In genomic region chr5:170638051-170638450, GRCh38 we compare ENCODE assay signal across 15 cellular contexts.
DNase-seq lines count a peak whose midpoint lies in the region; ATAC-seq and TF ChIP-seq lines count a peak whose summit lies in the region.
"Had no signal": no experiment of that assay in that cellular context is flagged by ENCODE, and none has a peak within 500 bp of the region (broad histone marks: within the 10 kb centered on the region; RNA-seq: fewer than 3 reads in every experiment).

No MANE protein-coding gene starts in this region.

- intact Hi-C loops in spleen (cut with DNase I; ENCODE audit: low total_unique reads) = no loop called here
- intact Hi-C loops in heart right ventricle (cut with DNase I) = loop anchor here (2.0 to 10.0 kb wide), 14 partner anchors 104 to 707 kb away; no protein-coding TSS in a partner anchor

- H3K9me3 Mint-ChIP-seq in chondrocyte (ENCODE audit: low read depth) = no peaks in the 10 kb centered on the region
- H3K9me3 Mint-ChIP-seq: CD14-positive monocyte, GM23338, HFFc6 had no signal

- peak; percentile 46 for DNase-seq in activated CD8-positive, alpha-beta memory T cell treated with anti-CD3 and anti-CD28 coated beads for 24 hours
- DNase-seq in activated CD8-positive, alpha-beta memory T cell treated with anti-CD3 and anti-CD28 coated beads, Interleukin-2, amount 50 U/mL, for 4 hours = no peak
- DNase-seq in chondrocyte (ENCODE audit: low spot score) = peak; percentile 70
- DNase-seq in mesenteric fat pad (ENCODE audit: low spot score) = peak; percentile 59
- peak; percentile 71 for DNase-seq in spleen
- no peak for DNase-seq in NOMO-1 treated with dmso at 0.1 percent for 144 hours (lab: John Stamatoyannopoulos, UW; ENCODE audit: unreplicated experiment)
- no peak for DNase-seq in activated CD4-positive, CD25-positive, alpha-beta regulatory T cell (lab: John Stamatoyannopoulos, UW)
- DNase-seq in heart right ventricle = no peak
- DNase-seq: DMS153, GF-D8 had no signal

- H3K4me3 Mint-ChIP-seq in chondrocyte (ENCODE audit: unreplicated experiment) = no peak overlapping the region
- H3K4me3 Mint-ChIP-seq: CD4-positive, alpha-beta memory T cell; GM23338; HFFc6 had no signal

- no peak for ATAC-seq in heart right ventricle

- H3K4me1 ChIP-seq in spleen (peaks cover 3 to 24% (median 14%) of the 10 kb centered on the region in 6 donors), heart right ventricle (peaks cover 0 to 24% (median 11%) of the 10 kb centered on the region in 9 donors)

- H3K27ac ChIP-seq in spleen = no peak overlapping the region
- H3K27ac ChIP-seq in heart right ventricle = no peak overlapping the region
- H3K27ac ChIP-seq: BLaER1 had no signal

- TF ChIP-seq CTCF in chondrocyte (IDR thresholded peaks at IDR 0.05) (no peak), spleen (IDR thresholded peaks at IDR 0.05 in 8 of 11, conservative IDR thresholded peaks at IDR 0.05 in 3 of 11) (no peak), heart right ventricle (IDR thresholded peaks at IDR 0.05) (no peak)

- H3K4me3 ChIP-seq in spleen = no peak overlapping the region
- no peak overlapping the region for H3K4me3 ChIP-seq in heart right ventricle
- H3K4me3 ChIP-seq: BLaER1, GM23338 had no signal

- H3K36me3 ChIP-seq in spleen = no peaks in the 10 kb centered on the region
- H3K36me3 ChIP-seq in heart right ventricle = no peaks in the 10 kb centered on the region
- H3K36me3 ChIP-seq: BLaER1 had no signal

- no peak for TF ChIP-seq POLR2A in spleen (IDR thresholded peaks at IDR 0.05)

- peaks cover 0 to 23% (median 0%) of the 10 kb centered on the region in 7 donors for H3K27me3 ChIP-seq in spleen (replicated peaks in 1 of 7)
- H3K27me3 ChIP-seq in heart right ventricle = no peaks in the 10 kb centered on the region
- H3K27me3 ChIP-seq: BLaER1 had no signal

- no peaks in the 10 kb centered on the region for H3K9me3 ChIP-seq in spleen
- H3K9me3 ChIP-seq in heart right ventricle = no peaks in the 10 kb centered on the region
- H3K9me3 ChIP-seq: BLaER1 had no signal

- 83 to 89% (median 87%) methylated on average over 2 to 4 of the region's 4 CpGs for WGBS in spleen, 5 donors
- 94 to 95% methylated on average over 4 of the region's 4 CpGs for WGBS in heart right ventricle, 2 donors

- no peak overlapping the region for H3K27ac Mint-ChIP-seq in chondrocyte (ENCODE audit: unreplicated experiment)
- H3K27ac Mint-ChIP-seq: CD14-positive monocyte, GM23338, HFFc6 had no signal

- peaks cover 15% of the 10 kb centered on the region for H3K4me1 Mint-ChIP-seq in chondrocyte (ENCODE audit: low read depth)

- H3K36me3 Mint-ChIP-seq in chondrocyte (ENCODE audit: low read depth) = no peaks in the 10 kb centered on the region
- H3K36me3 Mint-ChIP-seq: CD14-positive monocyte; CD4-positive, alpha-beta memory T cell had no signal

- no peaks in the 10 kb centered on the region for H3K27me3 Mint-ChIP-seq in chondrocyte (ENCODE audit: low read depth)

Comparison
In these comparisons a context has a peak if more than half of its experiments do, and no peak if none do; other contexts are left out.
1. DNase-seq: peak in activated CD8-positive, alpha-beta memory T cell treated with anti-CD3 and anti-CD28 coated beads for 24 hours (single experiment), chondrocyte (single experiment), mesenteric fat pad (single experiment) and spleen (single experiment); none in activated CD8-positive, alpha-beta memory T cell treated with anti-CD3 and anti-CD28 coated beads, Interleukin-2, amount 50 U/mL, for 4 hours (single experiment), NOMO-1 treated with dmso at 0.1 percent for 144 hours (single experiment), activated CD4-positive, CD25-positive, alpha-beta regulatory T cell (0 of 4) and heart right ventricle (0 of 2).